ENCODE assay signal across 8 cellular contexts in genomic region chr6:105995403-105995699, GRCh38.
DNase-seq lines count a peak whose midpoint lies in the region; ATAC-seq and TF ChIP-seq lines count a peak whose summit lies in the region.

No MANE protein-coding gene starts in this region.

- DNase-seq in Caco-2 (no peak), MV-4-11 (lab: John Stamatoyannopoulos, UW) (peak; percentile 33), chondrocyte (ENCODE audit: low spot score) (no peak), NCI-H1436 treated with DMSO at 0.1 percent for 48 hours (lab: John Stamatoyannopoulos, UW) (no peak), NCI-H2196 treated with DMSO at 0.1 percent for 48 hours (lab: John Stamatoyannopoulos, UW; ENCODE audit: unreplicated experiment) (no peak)

- no peaks in the 10 kb centered on the region for H3K27me3 ChIP-seq in Caco-2 (replicated peaks; ENCODE audit: control insufficient read depth, insufficient read depth, low read length)
- H3K27me3 ChIP-seq in neutrophil: peaks cover 82% of the 10 kb centered on the region

- peak overlapping the region; percentile 88 for H3K4me3 Mint-ChIP-seq in Caco-2 (ENCODE audit: unreplicated experiment)
- peak overlapping the region; percentile 70 for H3K4me3 Mint-ChIP-seq in chondrocyte (ENCODE audit: unreplicated experiment)

- H3K9me3 Mint-ChIP-seq in Caco-2 (ENCODE audit: unreplicated experiment) (no peaks in the 10 kb centered on the region), chondrocyte (ENCODE audit: low read depth) (no peaks in the 10 kb centered on the region)

- TF ChIP-seq CTCF in Caco-2 (IDR thresholded peaks at IDR 0.05; ENCODE audit: insufficient read depth in 1 of 2, low read depth in 1 of 2, low read length in 1 of 2, severe bottlenecking in 1 of 2, unreplicated experiment in 1 of 2) (no peak), chondrocyte (IDR thresholded peaks at IDR 0.05) (no peak), neutrophil (IDR thresholded peaks at IDR 0.05) (no peak)

- H3K27ac Mint-ChIP-seq in Caco-2 (ENCODE audit: unreplicated experiment) (peak overlapping the region; percentile 72), chondrocyte (ENCODE audit: unreplicated experiment) (no peak overlapping the region)

- H3K36me3 ChIP-seq in Caco-2 (ENCODE audit: control insufficient read depth, insufficient read depth, low read length) (no peaks in the 10 kb centered on the region), neutrophil (no peaks in the 10 kb centered on the region)

- POLR2A ChIA-PET in Caco-2 (lab: Charles Lee): no interaction called here

- H3K9me3 ChIP-seq in Caco-2 (no peaks in the 10 kb centered on the region), neutrophil (no peaks in the 10 kb centered on the region)

- H3K27me3 Mint-ChIP-seq in Caco-2 (ENCODE audit: insufficient read depth, unreplicated experiment) (no peaks in the 10 kb centered on the region), chondrocyte (ENCODE audit: low read depth) (peaks cover 77% of the 10 kb centered on the region)

- intact Hi-C loops in Caco-2 (cut with micrococcal nuclease; ENCODE audit: unreplicated experiment): loop anchor here (10.0 kb wide), 1 partner anchor 511 kb away; no protein-coding TSS in a partner anchor

- CTCF ChIA-PET in Caco-2 (lab: Charles Lee): no interaction called here

- no peak for ATAC-seq in GM19397 (IDR thresholded peaks at IDR 0.05; ENCODE audit: unreplicated experiment)
- ATAC-seq in HG02798 (IDR thresholded peaks at IDR 0.05; ENCODE audit: poor library complexity, unreplicated experiment): no peak

- peaks cover 18% of the 10 kb centered on the region for H3K4me1 Mint-ChIP-seq in Caco-2 (ENCODE audit: low read depth, unreplicated experiment)
- peaks cover 29% of the 10 kb centered on the region for H3K4me1 Mint-ChIP-seq in chondrocyte (ENCODE audit: low read depth)

- no peak overlapping the region for H3K27ac ChIP-seq in neutrophil

- peaks cover 5% of the 10 kb centered on the region for H3K36me3 Mint-ChIP-seq in Caco-2 (ENCODE audit: insufficient read depth, unreplicated experiment)
- no peaks in the 10 kb centered on the region for H3K36me3 Mint-ChIP-seq in chondrocyte (ENCODE audit: low read depth)

- peaks cover 11% of the 10 kb centered on the region; the same call in 1 of the 2 replicates for H3K4me1 ChIP-seq in Caco-2
- peaks cover 29 to 30% of the 10 kb centered on the region in 2 experiments for H3K4me1 ChIP-seq in neutrophil (ENCODE audit: control insufficient read depth in 1 of 2, insufficient read depth in 1 of 2, low read depth in 1 of 2, low read length in 1 of 2)

- no TSS peak for BruUV-seq in Caco-2 (replicated peaks; lab: Mats Ljungman, UMichigan)

- peak overlapping the region; percentile 45 for H3K4me3 ChIP-seq in Caco-2 (ENCODE audit: low read depth, low read length)
- H3K4me3 ChIP-seq in neutrophil (ENCODE audit: low read depth in 1 of 2, low read length in 1 of 2): peak overlapping the region; percentile 77 to 87
